ENCODE assay signal across 15 cellular contexts in genomic region chr17:1029912-1030656, GRCh38. TPM values are rescaled to one million over a fixed set of nuclear protein-coding genes. Genes with fewer than 3 reads are reported as not detected.
DNase-seq lines count a peak whose midpoint lies in the region; ATAC-seq and TF ChIP-seq lines count a peak whose summit lies in the region.
"Had no signal": no experiment of that assay in that cellular context is flagged by ENCODE, and none has a peak within 500 bp of the region (broad histone marks: within the 10 kb centered on the region; RNA-seq: fewer than 3 reads in every experiment).

No MANE protein-coding gene starts in this region.

- intact Hi-C loops in left ventricle myocardium inferior (cut with micrococcal nuclease) = no loop called here
- intact Hi-C loops in prostate gland (cut with DNase I) = no loop called here

- H3K27ac ChIP-seq in left ventricle myocardium inferior (replicated peaks) (peak overlapping the region; percentile 83), prostate gland (peak overlapping the region; percentile 35 to 53), mesendoderm (ENCODE audit: low read depth, low read length) (no peak overlapping the region)
- H3K27ac ChIP-seq: 22Rv1, brain microvascular endothelial cell had no signal

- WGBS in prostate gland = 56% methylated on average over 22 of the region's 22 CpGs
- no CpG with 5 or more reads among the region's 22 CpGs for WGBS in mesendoderm (ENCODE audit: extremely low coverage, insufficient coverage, low lambda C conversion rate)

- no peak overlapping the region for H4K5ac ChIP-seq in mesendoderm (ENCODE audit: low read length)

- no peak overlapping the region for H3K4me2 ChIP-seq in mesendoderm (ENCODE audit: low read length)

- H3K4me3 Mint-ChIP-seq in activated naive CD8-positive, alpha-beta T cell treated with anti-CD3 and anti-CD28 coated beads, Interleukin-2, amount 50 U/mL, for 24 hours = no peak overlapping the region
- H3K4me3 Mint-ChIP-seq: CD4-positive, alpha-beta T cell had no signal

- ATAC-seq in activated naive CD8-positive, alpha-beta T cell treated with anti-CD3 and anti-CD28 coated beads, Interleukin-2, amount 50 U/mL, for 24 hours = no peak
- no peak for ATAC-seq in GM21381 (IDR thresholded peaks at IDR 0.05; ENCODE audit: unreplicated experiment)
- ATAC-seq in GM21619 (IDR thresholded peaks at IDR 0.05; ENCODE audit: unreplicated experiment) = no peak

- TF ChIP-seq CTCF in left ventricle myocardium inferior (IDR thresholded peaks at IDR 0.05; ENCODE audit: borderline replicate concordance) (no peak), prostate gland (IDR thresholded peaks at IDR 0.05) (no peak)

- no peak overlapping the region for H3K23ac ChIP-seq in mesendoderm (ENCODE audit: low read length)

- no peak overlapping the region for H2BK15ac ChIP-seq in mesendoderm (replicated peaks; ENCODE audit: low read depth)

- DNase-seq in NCI-H82 (lab: John Stamatoyannopoulos, UW) (peak; percentile 33), NCI-H82 treated with DMSO at 0.1 percent for 48 hours (lab: John Stamatoyannopoulos, UW; ENCODE audit: unreplicated experiment) (no peak), left ventricle myocardium inferior (no peak), prostate gland (ENCODE audit: low spot score) (no peak), mesendoderm (no peak)
- DNase-seq in activated naive CD8-positive, alpha-beta T cell treated with anti-CD3 and anti-CD28 coated beads, Interleukin-2, amount 50 U/mL, for 24 hours = no peak
- DNase-seq: activated effector memory CD4-positive, alpha-beta T cell treated with anti-CD3 and anti-CD28 coated beads, Interleukin-2, amount 50 U/mL, for 16 hours; CD4-positive, alpha-beta T cell; hippocampal formation; NK-92 treated with Interleukin-12 subunit alpha and Interleukin-12 subunit beta, amount 100 ng/mL, for 24 hours had no signal

- H2AK5ac ChIP-seq in mesendoderm (ENCODE audit: low read length) = no peak overlapping the region

- H3K9ac ChIP-seq in mesendoderm (ENCODE audit: low read length) = no peak overlapping the region

- H3K4me1 Mint-ChIP-seq in activated naive CD8-positive, alpha-beta T cell treated with anti-CD3 and anti-CD28 coated beads, Interleukin-2, amount 50 U/mL, for 24 hours = no peaks in the 10 kb centered on the region

- H3K79me1 ChIP-seq in mesendoderm (ENCODE audit: low read length) = no peaks in the 10 kb centered on the region

- H3K9me3 Mint-ChIP-seq in activated naive CD8-positive, alpha-beta T cell treated with anti-CD3 and anti-CD28 coated beads, Interleukin-2, amount 50 U/mL, for 24 hours = no peaks in the 10 kb centered on the region
- H3K9me3 Mint-ChIP-seq: CD4-positive, alpha-beta T cell had no signal

- no peak overlapping the region for H2BK120ac ChIP-seq in mesendoderm (ENCODE audit: low read depth, low read length)

- no peak overlapping the region for H4K8ac ChIP-seq in mesendoderm (ENCODE audit: low read depth, low read length)

- no peaks in the 10 kb centered on the region for H3K27me3 Mint-ChIP-seq in activated naive CD8-positive, alpha-beta T cell treated with anti-CD3 and anti-CD28 coated beads, Interleukin-2, amount 50 U/mL, for 24 hours
- H3K27me3 Mint-ChIP-seq: CD4-positive, alpha-beta T cell had no signal

- H3K36me3 Mint-ChIP-seq in activated naive CD8-positive, alpha-beta T cell treated with anti-CD3 and anti-CD28 coated beads, Interleukin-2, amount 50 U/mL, for 24 hours (ENCODE audit: low read depth) = no peaks in the 10 kb centered on the region

- H3K36me3 ChIP-seq in left ventricle myocardium inferior (peaks cover 12% of the 10 kb centered on the region), prostate gland (no peaks in the 10 kb centered on the region), mesendoderm (ENCODE audit: control insufficient read depth, insufficient read depth, low read length) (no peaks in the 10 kb centered on the region)
- H3K36me3 ChIP-seq: MG63 had no signal

- no peaks in the 10 kb centered on the region for H3K9me3 ChIP-seq in left ventricle myocardium inferior (replicated peaks)
- H3K9me3 ChIP-seq in prostate gland = no peaks in the 10 kb centered on the region
- H3K9me3 ChIP-seq: MG63 had no signal

- no peak for TF ChIP-seq POLR2A in prostate gland (IDR thresholded peaks at IDR 0.05)

- no peaks in the 10 kb centered on the region for H3K27me3 ChIP-seq in left ventricle myocardium inferior (ENCODE audit: low read depth)
- no peaks in the 10 kb centered on the region for H3K27me3 ChIP-seq in prostate gland (replicated peaks; ENCODE audit: insufficient read depth)
- H3K27me3 ChIP-seq in mesendoderm (ENCODE audit: insufficient read depth, low read length, poor library complexity) = no peaks in the 10 kb centered on the region
- H3K27me3 ChIP-seq: brain microvascular endothelial cell, MG63 had no signal

- H3K4me3 ChIP-seq in left ventricle myocardium inferior (peak overlapping the region; percentile 68), prostate gland (no peak overlapping the region), mesendoderm (ENCODE audit: low read length) (no peak overlapping the region)
- H3K4me3 ChIP-seq: MG63 had no signal

- no peak overlapping the region for H3K4ac ChIP-seq in mesendoderm (ENCODE audit: low read depth, low read length)

- no peak overlapping the region for H3K27ac Mint-ChIP-seq in activated naive CD8-positive, alpha-beta T cell treated with anti-CD3 and anti-CD28 coated beads, Interleukin-2, amount 50 U/mL, for 24 hours
- H3K27ac Mint-ChIP-seq: CD4-positive, alpha-beta T cell had no signal

- no peak overlapping the region for H3K18ac ChIP-seq in mesendoderm (ENCODE audit: low read length)

- H3K79me2 ChIP-seq in mesendoderm (ENCODE audit: control insufficient read depth, insufficient read depth, low read length) = no peaks in the 10 kb centered on the region

- H2BK5ac ChIP-seq in mesendoderm (ENCODE audit: low read length) = no peak overlapping the region

- H3K56ac ChIP-seq in mesendoderm (ENCODE audit: low read length) = no peak overlapping the region

- H3K4me1 ChIP-seq in left ventricle myocardium inferior (peaks cover 87% of the 10 kb centered on the region), prostate gland (replicated peaks) (peaks cover 14% of the 10 kb centered on the region), mesendoderm (ENCODE audit: control insufficient read depth, low read depth, low read length) (no peaks in the 10 kb centered on the region)

RNA-seq across cellular contexts. Expression of gene TIMM22, which starts 33.2 kb away (rescaled TPM):
- total RNA-seq in left ventricle myocardium inferior (17.6 TPM), prostate gland (10 to 100 TPM; 15.1 to 20.3 TPM)
- 16.4 TPM for polyA plus RNA-seq in mesendoderm (2013, experiment 1 of 2)
- polyA plus RNA-seq in mesendoderm (2013, experiment 2 of 2) = 16.9 TPM

RNA-seq across cellular contexts. Expression of gene NXN, which starts 50.5 kb away (rescaled TPM):
- total RNA-seq in left ventricle myocardium inferior (13.8 TPM), prostate gland (10 to 100 TPM; 56.2 to 56.7 TPM)
- polyA plus RNA-seq in mesendoderm (2013, experiment 1 of 2) = 125 TPM
- polyA plus RNA-seq in mesendoderm (2013, experiment 2 of 2) = 122 TPM
